In genomic region chr17:62652251-62653001, GRCh38 we compare ENCODE assay signal across 8 cellular contexts. TPM values are rescaled to one million over a fixed set of nuclear protein-coding genes. Genes with fewer than 3 reads are reported as not detected.
DNase-seq lines count a peak whose midpoint lies in the region; ATAC-seq, FAIRE-seq and TF ChIP-seq lines count a peak whose summit lies in the region.

No MANE protein-coding gene starts in this region.

- ATAC-seq in GM21423 (IDR thresholded peaks at IDR 0.05; ENCODE audit: unreplicated experiment) = no peak

- peak overlapping the region; percentile 49 for H3K4me3 ChIP-seq in fibroblast of the aortic adventitia (ENCODE audit: low read depth, low read length)

- no peak for FAIRE-seq in D721Med (lab: Jason Lieb, UNC)

- peak overlapping the region; percentile 76 for H3K4me3 Mint-ChIP-seq in activated T-cell treated with anti-CD3 and anti-CD28 coated beads, Interleukin-2, amount 50 U/mL, for 24 hours
- H3K4me3 Mint-ChIP-seq in nephron progenitor cell = peak overlapping the region; percentile 75

- peaks cover 68% of the 10 kb centered on the region for H3K27me3 Mint-ChIP-seq in activated T-cell treated with anti-CD3 and anti-CD28 coated beads, Interleukin-2, amount 50 U/mL, for 24 hours
- peaks cover 3% of the 10 kb centered on the region for H3K27me3 Mint-ChIP-seq in nephron progenitor cell (ENCODE audit: low read depth, poor library complexity)

- no peaks in the 10 kb centered on the region for H3K9me3 Mint-ChIP-seq in activated T-cell treated with anti-CD3 and anti-CD28 coated beads, Interleukin-2, amount 50 U/mL, for 24 hours
- no peaks in the 10 kb centered on the region for H3K9me3 Mint-ChIP-seq in nephron progenitor cell

- DNase-seq in activated gamma-delta T cell treated with Interleukin-2 at 50 U/mL for 16 hours = peak; percentile 29
- DNase-seq in activated gamma-delta T cell (lab: John Stamatoyannopoulos, UW) = no peak
- DNase-seq in NCI-H510A (lab: John Stamatoyannopoulos, UW) = peak; percentile 47
- peak; percentile 60 for DNase-seq in activated T-cell treated with anti-CD3 and anti-CD28 coated beads, Interleukin-2, amount 50 U/mL, for 24 hours
- peak; percentile 64 for DNase-seq in fibroblast of the aortic adventitia (ENCODE audit: low read depth)
- peak; percentile 61 for DNase-seq in nephron progenitor cell
- no peak for DNase-seq in D721Med (ENCODE audit: insufficient read length, low spot score)

- H3K27ac Mint-ChIP-seq in activated T-cell treated with anti-CD3 and anti-CD28 coated beads, Interleukin-2, amount 50 U/mL, for 24 hours = peak overlapping the region; percentile 84
- H3K27ac Mint-ChIP-seq in nephron progenitor cell = peak overlapping the region; percentile 96

- no peaks in the 10 kb centered on the region for H3K36me3 Mint-ChIP-seq in activated T-cell treated with anti-CD3 and anti-CD28 coated beads, Interleukin-2, amount 50 U/mL, for 24 hours (ENCODE audit: low read depth)
- peaks cover 36% of the 10 kb centered on the region for H3K36me3 Mint-ChIP-seq in nephron progenitor cell (ENCODE audit: low read depth)

- H3K4me1 Mint-ChIP-seq in activated T-cell treated with anti-CD3 and anti-CD28 coated beads, Interleukin-2, amount 50 U/mL, for 24 hours (ENCODE audit: low read depth) = peaks cover 26% of the 10 kb centered on the region
- peaks cover 57% of the 10 kb centered on the region for H3K4me1 Mint-ChIP-seq in nephron progenitor cell

- TF ChIP-seq CTCF in fibroblast of the aortic adventitia (IDR thresholded peaks at IDR 0.05; ENCODE audit: insufficient read depth, low read length) (no peak), nephron progenitor cell (IDR thresholded peaks at IDR 0.05) (no peak), D721Med (IDR thresholded peaks at IDR 0.05; ENCODE audit: insufficient read depth, missing control alignments) (no peak)

RNA-seq across cellular contexts. Expression of gene MRC2, which starts 25.0 kb away (rescaled TPM):
- total RNA-seq in fibroblast of the aortic adventitia (ENCODE audit: low replicate concordance) = 170 and 245 TPM in 2 replicates

Comparison
In these comparisons a context has a peak if more than half of its experiments do, and no peak if none do; other contexts are left out.
1. DNase-seq: peak in activated gamma-delta T cell treated with Interleukin-2 at 50 U/mL for 16 hours (single experiment), NCI-H510A (single experiment), activated T-cell treated with anti-CD3 and anti-CD28 coated beads, Interleukin-2, amount 50 U/mL, for 24 hours (single experiment), fibroblast of the aortic adventitia (single experiment) and nephron progenitor cell (single experiment); none in activated gamma-delta T cell (single experiment) and D721Med (single experiment).